In genomic region chr1:21291184-21291583, GRCh38 we compare ENCODE assay signal across 9 cellular contexts. TPM values are rescaled to one million over a fixed set of nuclear protein-coding genes. Genes with fewer than 3 reads are reported as not detected.
A peak's percentile ranks its signal among the peaks of the same experiment; 100 is the strongest.
DNase-seq lines count a peak whose midpoint lies in the region; ATAC-seq and TF ChIP-seq lines count a peak whose summit lies in the region.
"Had no signal": no experiment of that assay in that cellular context is flagged by ENCODE, and none has a peak within 500 bp of the region (broad histone marks: within the 10 kb centered on the region; RNA-seq: fewer than 3 reads in every experiment).

No MANE protein-coding gene starts in this region.

- no peak overlapping the region for H2BK120ac ChIP-seq in mesendoderm (ENCODE audit: low read depth, low read length)

- peak overlapping the region; percentile 21 for H3K18ac ChIP-seq in mesendoderm (ENCODE audit: low read length)

- H3K4me1 ChIP-seq in right atrium auricular region (peaks cover 0 to 61% of the 10 kb centered on the region in 2 donors), mesendoderm (ENCODE audit: control insufficient read depth, low read depth, low read length) (peaks cover 13% of the 10 kb centered on the region), vagina (peaks cover 69% of the 10 kb centered on the region)

- TF ChIP-seq POLR2A in vagina (IDR thresholded peaks at IDR 0.05), result no peak

- H3K23ac ChIP-seq in mesendoderm (ENCODE audit: low read length), result no peak overlapping the region

- H2BK15ac ChIP-seq in mesendoderm (replicated peaks; ENCODE audit: low read depth), result no peak overlapping the region

- H3K9me3 ChIP-seq in right atrium auricular region (no peaks in the 10 kb centered on the region), vagina (no peaks in the 10 kb centered on the region)

- no peak overlapping the region for H4K8ac ChIP-seq in mesendoderm (ENCODE audit: low read depth, low read length)

- peaks cover 82% of the 10 kb centered on the region for H3K36me3 Mint-ChIP-seq in activated T-helper 17 cell treated with anti-CD3 and anti-CD28 coated beads, Interleukin-2, amount 50 U/mL, for 72 hours (ENCODE audit: low read depth)

- no peak overlapping the region for H3K4ac ChIP-seq in mesendoderm (ENCODE audit: low read depth, low read length)

- no peaks in the 10 kb centered on the region for H3K9me3 Mint-ChIP-seq in activated T-helper 17 cell treated with anti-CD3 and anti-CD28 coated beads, Interleukin-2, amount 50 U/mL, for 72 hours

- H3K4me1 Mint-ChIP-seq in activated T-helper 17 cell treated with anti-CD3 and anti-CD28 coated beads, Interleukin-2, amount 50 U/mL, for 72 hours, result peaks cover 37% of the 10 kb centered on the region

- TF ChIP-seq CTCF in right atrium auricular region (IDR thresholded peaks at IDR 0.05) (no peak), vagina (IDR thresholded peaks at IDR 0.05) (no peak)

- no peak overlapping the region for H3K56ac ChIP-seq in mesendoderm (ENCODE audit: low read length)

- no peaks in the 10 kb centered on the region for H3K79me2 ChIP-seq in mesendoderm (ENCODE audit: control insufficient read depth, insufficient read depth, low read length)

- H3K79me1 ChIP-seq in mesendoderm (ENCODE audit: low read length), result no peaks in the 10 kb centered on the region

- no peak overlapping the region for H3K4me2 ChIP-seq in mesendoderm (ENCODE audit: low read length)

- intact Hi-C loops in Right ventricle myocardium inferior (cut with DNase I) (loop anchor here (5.0 kb wide), 1 partner anchor 41 kb away; no protein-coding TSS in a partner anchor), vagina (cut with DNase I) (no loop called here)

- H3K27me3 ChIP-seq in right atrium auricular region (no peaks in the 10 kb centered on the region), mesendoderm (ENCODE audit: insufficient read depth, low read length, poor library complexity) (no peaks in the 10 kb centered on the region), vagina (no peaks in the 10 kb centered on the region)

- no peak for ATAC-seq in Right ventricle myocardium inferior
- no peak for ATAC-seq in activated T-helper 17 cell treated with anti-CD3 and anti-CD28 coated beads, Interleukin-2, amount 50 U/mL, for 72 hours (replicated peaks)

- H3K4me3 ChIP-seq in right atrium auricular region, result no peak overlapping the region
- H3K4me3 ChIP-seq in mesendoderm (ENCODE audit: low read length), result no peak overlapping the region
- H3K4me3 ChIP-seq in vagina, result peak overlapping the region in 1 of 2 donors; percentile 59

- no peak overlapping the region for H2BK5ac ChIP-seq in mesendoderm (ENCODE audit: low read length)

- H3K9ac ChIP-seq in mesendoderm (ENCODE audit: low read length), result no peak overlapping the region

- WGBS in mesendoderm (ENCODE audit: extremely low coverage, insufficient coverage, low lambda C conversion rate), result no CpG with 5 or more reads among the region's 8 CpGs

- DNase-seq in right atrium auricular region (ENCODE audit: low spot score), result no peak
- no peak for DNase-seq in Right ventricle myocardium inferior (ENCODE audit: missing footprints)
- no peak for DNase-seq in mesendoderm
- no peak for DNase-seq in vagina (ENCODE audit: extremely low spot score in 2 of 2)
- DNase-seq in NCI-H1694 (lab: John Stamatoyannopoulos, UW), result no peak
- no peak for DNase-seq in DMS79 treated with DMSO at 0.1 percent for 48 hours (lab: John Stamatoyannopoulos, UW)
- DNase-seq in stimulated activated CD4-positive, alpha-beta T cell treated with anti-CD3 and anti-CD28 coated beads, Interleukin-4, amount 100 ng/mL, for 4 hours, result no peak
- DNase-seq: anterior cingulate cortex had no signal

- H3K27ac Mint-ChIP-seq in activated T-helper 17 cell treated with anti-CD3 and anti-CD28 coated beads, Interleukin-2, amount 50 U/mL, for 72 hours, result peak overlapping the region; percentile 93

- peak overlapping the region; percentile 82 for H3K4me3 Mint-ChIP-seq in activated T-helper 17 cell treated with anti-CD3 and anti-CD28 coated beads, Interleukin-2, amount 50 U/mL, for 72 hours

- H3K36me3 ChIP-seq in right atrium auricular region (peaks cover 3% of the 10 kb centered on the region), mesendoderm (ENCODE audit: control insufficient read depth, insufficient read depth, low read length) (no peaks in the 10 kb centered on the region), vagina (no peaks in the 10 kb centered on the region)

- H3K27ac ChIP-seq in right atrium auricular region (peak overlapping the region; percentile 79 to 82), mesendoderm (ENCODE audit: low read depth, low read length) (no peak overlapping the region), vagina (peak overlapping the region; percentile 87)

- H3K27me3 Mint-ChIP-seq in activated T-helper 17 cell treated with anti-CD3 and anti-CD28 coated beads, Interleukin-2, amount 50 U/mL, for 72 hours, result no peaks in the 10 kb centered on the region

- no peak overlapping the region for H4K5ac ChIP-seq in mesendoderm (ENCODE audit: low read length)

- no peak overlapping the region for H2AK5ac ChIP-seq in mesendoderm (ENCODE audit: low read length)

RNA-seq across cellular contexts. Expression of gene ECE1, which starts 0.9 kb away (rescaled TPM):
- total RNA-seq in right atrium auricular region, result 100 to 1,000 TPM in 1 of 2 donors, 10 to 100 TPM in 1; 83.7 to 152 TPM
- 49.3 TPM for total RNA-seq in Right ventricle myocardium inferior
- total RNA-seq in activated T-helper 17 cell treated with anti-CD3 and anti-CD28 coated beads, Interleukin-2, amount 50 U/mL, for 72 hours, result 100 to 1,000 TPM in 1 of 2 donors, 10 to 100 TPM in 1; 75.4 to 219 TPM
- polyA plus RNA-seq in mesendoderm (2013, experiment 1 of 2), result 19.2 TPM
- polyA plus RNA-seq in mesendoderm (2013, experiment 2 of 2), result 19.4 TPM
- total RNA-seq in vagina, result 93.8 TPM
